ENCODE assay signal across 8 cellular contexts in the genomic region with DNA sequence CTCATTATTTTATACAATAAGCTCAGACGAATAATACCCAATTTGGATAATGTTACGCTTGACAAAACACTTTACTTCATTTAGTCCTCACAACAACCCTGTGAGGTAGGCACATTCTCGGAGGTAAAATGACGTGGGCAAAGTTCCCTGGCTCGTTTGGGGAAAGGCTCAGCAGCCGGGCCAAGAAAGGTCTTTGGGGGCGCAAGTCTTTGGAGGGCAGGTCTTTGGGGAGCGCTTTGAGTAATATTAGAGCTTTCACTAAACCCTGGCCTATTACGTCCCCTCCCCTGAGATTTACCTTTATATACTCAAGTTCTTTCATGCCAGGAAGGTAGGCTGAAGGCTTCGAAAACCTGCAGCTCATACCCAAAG. TPM values are rescaled to one million over a fixed set of nuclear protein-coding genes. Genes with fewer than 3 reads are reported as not detected.
DNase-seq lines count a peak whose midpoint lies in the region; ATAC-seq and TF ChIP-seq lines count a peak whose summit lies in the region.

No MANE protein-coding gene starts in this region.

- no peaks in the 10 kb centered on the region for H4K20me1 ChIP-seq in MM.1S (ENCODE audit: insufficient read depth, low read length)

- DNase-seq in MM.1S = peak; percentile 9
- peak; percentile 15 for DNase-seq in choroid plexus epithelial cell (ENCODE audit: low read depth)
- no peak for DNase-seq in mucosa of descending colon
- no peak for DNase-seq in DMS53 treated with DMSO at 0.1 percent for 48 hours (lab: John Stamatoyannopoulos, UW; ENCODE audit: unreplicated experiment)
- no peak for DNase-seq in activated effector memory CD4-positive, alpha-beta T cell treated with Interleukin-2 at 50 U/mL for 16 hours
- no peak for DNase-seq in occipital lobe (lab: John Stamatoyannopoulos, UW)
- no peak for DNase-seq in EL

- H3K9ac ChIP-seq in MM.1S (ENCODE audit: low read length) = peak overlapping the region; percentile 98

- H3F3A ChIP-seq in MM.1S (ENCODE audit: insufficient read depth, low read length) = peaks cover 6% of the 10 kb centered on the region

- no peaks in the 10 kb centered on the region for H3K36me3 ChIP-seq in MM.1S (replicated peaks; ENCODE audit: insufficient read depth, low read length)
- H3K36me3 ChIP-seq in mucosa of descending colon (ENCODE audit: low read depth) = no peaks in the 10 kb centered on the region

- peak overlapping the region; percentile 99; the same call in 1 of the 2 replicates for H3K27ac ChIP-seq in MM.1S (ENCODE audit: low read length)

- peak overlapping the region; percentile 96 for H2AFZ ChIP-seq in MM.1S (ENCODE audit: low read length)

- ATAC-seq in GM18511 (IDR thresholded peaks at IDR 0.05; ENCODE audit: unreplicated experiment) = peak; percentile 4
- no peak for ATAC-seq in mucosa of descending colon

- peak overlapping the region; percentile 93 for H3K4me3 ChIP-seq in MM.1S (ENCODE audit: low read length)
- peak overlapping the region; percentile 75 for H3K4me3 ChIP-seq in choroid plexus epithelial cell (ENCODE audit: low read depth, low read length)
- H3K4me3 ChIP-seq in mucosa of descending colon = peak overlapping the region; percentile 71

- H3K4me2 ChIP-seq in MM.1S (ENCODE audit: low read depth, low read length) = peak overlapping the region; percentile 89

- no peaks in the 10 kb centered on the region for H3K27me3 ChIP-seq in MM.1S (replicated peaks; ENCODE audit: insufficient read depth, low read length)

- H3K9me3 ChIP-seq in MM.1S (replicated peaks; ENCODE audit: insufficient read depth, low read length) = no peaks in the 10 kb centered on the region
- H3K9me3 ChIP-seq in mucosa of descending colon = no peaks in the 10 kb centered on the region

- H3K9me2 ChIP-seq in MM.1S (replicated peaks; ENCODE audit: insufficient read depth, low read length) = no peaks in the 10 kb centered on the region

- H3K4me1 ChIP-seq in MM.1S (ENCODE audit: low read length) (0 out of 2 replicates have a peak, but pooled peaks cover 5% of the 10 kb centered on the region), mucosa of descending colon (ENCODE audit: low read depth) (no peaks in the 10 kb centered on the region)

- no peak for TF ChIP-seq CTCF in MM.1S (IDR thresholded peaks at IDR 0.05; ENCODE audit: low read length)
- TF ChIP-seq CTCF in choroid plexus epithelial cell (conservative IDR thresholded peaks at IDR 0.05; ENCODE audit: low read depth, low read length) = no peak
- no peak for TF ChIP-seq CTCF in mucosa of descending colon (IDR thresholded peaks at IDR 0.05)

- H3K79me2 ChIP-seq in MM.1S (ENCODE audit: low read length) = no peaks in the 10 kb centered on the region

- intact Hi-C loops in mucosa of descending colon (cut with DNase I, micrococcal nuclease) = no loop called here

RNA-seq across cellular contexts. Expression of a gene that starts 0.4 kb away (rescaled TPM):
- total RNA-seq in mucosa of descending colon (10 to 100 TPM in 2 of 3 donors, 1 to 10 TPM in 1; 5.9 to 10.6 (median 10.3) TPM), occipital lobe (1.2 TPM)

RNA-seq across cellular contexts. Expression of a gene that starts 0.8 kb away (rescaled TPM):
- total RNA-seq in mucosa of descending colon (10 to 100 TPM; 34.8 to 42.4 (median 41.3) TPM), occipital lobe (13.4 TPM)

Comparison
In these comparisons a context has a peak if more than half of its experiments do, and no peak if none do; other contexts are left out.
1. DNase-seq: peak in MM.1S (single experiment) and choroid plexus epithelial cell (single experiment); none in mucosa of descending colon (0 of 3), DMS53 treated with DMSO at 0.1 percent for 48 hours (single experiment), activated effector memory CD4-positive, alpha-beta T cell treated with Interleukin-2 at 50 U/mL for 16 hours (single experiment), occipital lobe (single experiment) and EL (single experiment).
2. Peak in every context shown above with its lines, with median percentiles within 50 percentile points of each other: H3K4me3 ChIP-seq.